16 cellular contexts compared by ENCODE assay signal in genomic region chr20:49572857-49573256, GRCh38. TPM values are rescaled to one million over a fixed set of nuclear protein-coding genes. Genes with fewer than 3 reads are reported as not detected.
DNase-seq lines count a peak whose midpoint lies in the region; ATAC-seq, FAIRE-seq and TF ChIP-seq lines count a peak whose summit lies in the region.
"Had no signal": no experiment of that assay in that cellular context is flagged by ENCODE, and none has a peak within 500 bp of the region (broad histone marks: within the 10 kb centered on the region; RNA-seq: fewer than 3 reads in every experiment).

No MANE protein-coding gene starts in this region.

- no peak for TF ChIP-seq CTCF in ascending aorta (IDR thresholded peaks at IDR 0.05)
- TF ChIP-seq CTCF in neural progenitor cell (IDR thresholded peaks at IDR 0.05) = no peak

- no peak for ATAC-seq in effector memory CD8-positive, alpha-beta T cell (replicated peaks)
- ATAC-seq: K562, right lobe of liver had no signal

- H3K4me3 Mint-ChIP-seq in neural progenitor cell = no peak overlapping the region
- peak overlapping the region in 1 of 2 donors; percentile 44 for H3K4me3 Mint-ChIP-seq in effector memory CD8-positive, alpha-beta T cell

- H3K79me2 ChIP-seq in neural progenitor cell (ENCODE audit: low read depth) = no peaks in the 10 kb centered on the region

- no peak overlapping the region for H3K9ac ChIP-seq in neural progenitor cell

- peak overlapping the region; percentile 44 for H3K4me2 ChIP-seq in neural progenitor cell

- DNase-seq in DMS 273 (lab: John Stamatoyannopoulos, UW; ENCODE audit: unreplicated experiment) = peak; percentile 27
- no peak for DNase-seq in DMS 273 treated with DMSO at 0.1 percent for 48 hours (lab: John Stamatoyannopoulos, UW)
- no peak for DNase-seq in HTR-8/SVneo (ENCODE audit: insufficient read length, low spot score)
- DNase-seq in ascending aorta (ENCODE audit: low spot score in 2 of 2) = peak in 1 of 2 donors; percentile 53
- peak; percentile 48 for DNase-seq in neural progenitor cell (ENCODE audit: low spot score)
- DNase-seq in islet precursor cell = no peak
- DNase-seq in effector memory CD8-positive, alpha-beta T cell = no peak
- DNase-seq in activated gamma-delta T cell (lab: John Stamatoyannopoulos, UW) = no peak
- DNase-seq: amygdala, NCI-H146, substantia nigra, SW 1271 had no signal

- peaks cover 29% of the 10 kb centered on the region for H3K4me1 Mint-ChIP-seq in neural progenitor cell
- H3K4me1 Mint-ChIP-seq in effector memory CD8-positive, alpha-beta T cell (ENCODE audit: low read depth in 2 of 2) = peaks cover 4 to 10% of the 10 kb centered on the region in 2 donors

- no peaks in the 10 kb centered on the region for H3K9me3 Mint-ChIP-seq in neural progenitor cell
- peaks cover 0 to 6% of the 10 kb centered on the region in 2 donors for H3K9me3 Mint-ChIP-seq in effector memory CD8-positive, alpha-beta T cell

- peaks cover 16% of the 10 kb centered on the region for H3K27me3 Mint-ChIP-seq in neural progenitor cell (ENCODE audit: insufficient read depth, low read depth)
- peaks cover 31 to 46% of the 10 kb centered on the region in 2 donors for H3K27me3 Mint-ChIP-seq in effector memory CD8-positive, alpha-beta T cell

- H2AFZ ChIP-seq in neural progenitor cell (replicated peaks) = peak overlapping the region; percentile 75

- peak overlapping the region; percentile 97 to 100 for H3K27ac ChIP-seq in ascending aorta
- H3K27ac ChIP-seq in neural progenitor cell = no peak overlapping the region
- H3K27ac ChIP-seq: 22Rv1, right lobe of liver had no signal

- H4K20me1 ChIP-seq in neural progenitor cell (ENCODE audit: low read depth) = no peaks in the 10 kb centered on the region

- FAIRE-seq in HTR-8/SVneo (lab: Jason Lieb, UNC) = peak; percentile 58
- FAIRE-seq: K562, keratinocyte had no signal

- peaks cover 26% of the 10 kb centered on the region for H3F3A ChIP-seq in neural progenitor cell (ENCODE audit: low read depth)

- H3K9me3 ChIP-seq in ascending aorta (peaks cover 0 to 3% of the 10 kb centered on the region in 2 donors), neural progenitor cell (ENCODE audit: low read depth) (no peaks in the 10 kb centered on the region)
- H3K9me3 ChIP-seq: right lobe of liver had no signal

- intact Hi-C loops in ascending aorta (cut with DNase I) = no loop called here

- no peaks in the 10 kb centered on the region for H3K36me3 Mint-ChIP-seq in neural progenitor cell
- peaks cover 9% of the 10 kb centered on the region for H3K36me3 Mint-ChIP-seq in effector memory CD8-positive, alpha-beta T cell (ENCODE audit: insufficient read depth)

- H3K36me3 ChIP-seq in ascending aorta (no peaks in the 10 kb centered on the region), neural progenitor cell (no peaks in the 10 kb centered on the region)
- H3K36me3 ChIP-seq: right lobe of liver had no signal

- no peak overlapping the region for H3K27ac Mint-ChIP-seq in neural progenitor cell
- H3K27ac Mint-ChIP-seq in effector memory CD8-positive, alpha-beta T cell = peak overlapping the region in 1 of 2 donors; percentile 80

- H3K4me1 ChIP-seq in ascending aorta (peaks cover 23 to 59% of the 10 kb centered on the region in 2 donors), neural progenitor cell (peaks cover 24% of the 10 kb centered on the region)

- no peaks in the 10 kb centered on the region for H3K27me3 ChIP-seq in ascending aorta
- H3K27me3 ChIP-seq in neural progenitor cell = no peaks in the 10 kb centered on the region
- H3K27me3 ChIP-seq: right lobe of liver had no signal

- H3K4me3 ChIP-seq in ascending aorta = no peak overlapping the region
- H3K4me3 ChIP-seq in neural progenitor cell = no peak overlapping the region
- H3K4me3 ChIP-seq: K562, right lobe of liver had no signal

RNA-seq across cellular contexts. Expression of gene PTGIS, which starts 4.9 kb away (rescaled TPM):
- total RNA-seq in ascending aorta (288 TPM), neural progenitor cell (ENCODE audit: low replicate concordance) (31.3 and 35.6 TPM in 2 replicates)
- total RNA-seq: K562 had no signal

Comparison
In these comparisons a context has a peak if more than half of its experiments do, and no peak if none do; other contexts are left out.
1. DNase-seq: peak in DMS 273 (single experiment) and neural progenitor cell (single experiment); none in DMS 273 treated with DMSO at 0.1 percent for 48 hours (single experiment), HTR-8/SVneo (single experiment), islet precursor cell (single experiment), effector memory CD8-positive, alpha-beta T cell (0 of 3) and activated gamma-delta T cell (single experiment).